ENCODE assay signal across 1 cellular context in genomic region chr22:38755911-38756532, GRCh38.
TF ChIP-seq lines count a peak whose summit lies in the region.

A gene with protein sequence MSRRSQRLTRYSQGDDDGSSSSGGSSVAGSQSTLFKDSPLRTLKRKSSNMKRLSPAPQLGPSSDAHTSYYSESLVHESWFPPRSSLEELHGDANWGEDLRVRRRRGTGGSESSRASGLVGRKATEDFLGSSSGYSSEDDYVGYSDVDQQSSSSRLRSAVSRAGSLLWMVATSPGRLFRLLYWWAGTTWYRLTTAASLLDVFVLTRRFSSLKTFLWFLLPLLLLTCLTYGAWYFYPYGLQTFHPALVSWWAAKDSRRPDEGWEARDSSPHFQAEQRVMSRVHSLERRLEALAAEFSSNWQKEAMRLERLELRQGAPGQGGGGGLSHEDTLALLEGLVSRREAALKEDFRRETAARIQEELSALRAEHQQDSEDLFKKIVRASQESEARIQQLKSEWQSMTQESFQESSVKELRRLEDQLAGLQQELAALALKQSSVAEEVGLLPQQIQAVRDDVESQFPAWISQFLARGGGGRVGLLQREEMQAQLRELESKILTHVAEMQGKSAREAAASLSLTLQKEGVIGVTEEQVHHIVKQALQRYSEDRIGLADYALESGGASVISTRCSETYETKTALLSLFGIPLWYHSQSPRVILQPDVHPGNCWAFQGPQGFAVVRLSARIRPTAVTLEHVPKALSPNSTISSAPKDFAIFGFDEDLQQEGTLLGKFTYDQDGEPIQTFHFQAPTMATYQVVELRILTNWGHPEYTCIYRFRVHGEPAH (minus strand): TSS chr22:38755998. CDS start chr22:38752628, 3,370 bp downstream.

TF ChIP-seq in HepG2, 621 proteins besides CTCF, POLR2A, EP300 and RAD21 (continued from another document and continues in another):
- TF ChIP-seq NFYB (CRISPR knock-in tag; IDR thresholded peaks at IDR 0.05) (peak; percentile 86), ZBTB42 (CRISPR knock-in tag; IDR thresholded peaks at IDR 0.05) (0 out of 2 replicates have a peak, but pooled peaks have one; percentile 68), ZNF629 (CRISPR knock-in tag; conservative IDR thresholded peaks at IDR 0.05) (peak; percentile 77), ZNF34 (CRISPR knock-in tag; IDR thresholded peaks at IDR 0.05; ENCODE audit: borderline replicate concordance) (no peak), SP140L (CRISPR knock-in tag; IDR thresholded peaks at IDR 0.05; ENCODE audit: borderline replicate concordance) (no peak), SP2 (CRISPR knock-in tag; IDR thresholded peaks at IDR 0.05) (peak; percentile 89), ZMYM4 (CRISPR knock-in tag; IDR thresholded peaks at IDR 0.05) (0 out of 2 replicates have a peak, but pooled peaks have one; percentile 46), RAD51 (IDR thresholded peaks at IDR 0.05; ENCODE audit: borderline replicate concordance) (no peak), KLF9 (CRISPR knock-in tag; IDR thresholded peaks at IDR 0.05; ENCODE audit: low read depth) (no peak), KMT2A (CRISPR knock-in tag; IDR thresholded peaks at IDR 0.05) (no peak), ZNF83 (CRISPR knock-in tag; IDR thresholded peaks at IDR 0.05; ENCODE audit: borderline replicate concordance) (0 out of 2 replicates have a peak, but pooled peaks have one; percentile 45), PHF21A (CRISPR knock-in tag; IDR thresholded peaks at IDR 0.05) (peak; percentile 34; the same call in 1 of the 2 replicates), MXD3 (CRISPR knock-in tag; IDR thresholded peaks at IDR 0.05) (0 out of 2 replicates have a peak, but pooled peaks have one; percentile 15), PREB (CRISPR knock-in tag; IDR thresholded peaks at IDR 0.05) (no peak), SP5 (CRISPR knock-in tag; IDR thresholded peaks at IDR 0.05; ENCODE audit: borderline replicate concordance, low read depth) (peak; percentile 48; the same call in 1 of the 2 replicates), ZFP62 (CRISPR knock-in tag; IDR thresholded peaks at IDR 0.05) (no peak), SP1 (IDR thresholded peaks at IDR 0.05) (no peak), SP1 (CRISPR knock-in tag; IDR thresholded peaks at IDR 0.05) (peak; percentile 91), SALL2 (CRISPR knock-in tag; IDR thresholded peaks at IDR 0.05) (0 out of 2 replicates have a peak, but pooled peaks have one; percentile 5), HMGA1 (CRISPR knock-in tag; conservative IDR thresholded peaks at IDR 0.05) (no peak), EED (CRISPR knock-in tag; IDR thresholded peaks at IDR 0.05) (no peak), ARHGAP35 (CRISPR knock-in tag; IDR thresholded peaks at IDR 0.05; ENCODE audit: borderline replicate concordance) (no peak), ZNF460 (CRISPR knock-in tag; IDR thresholded peaks at IDR 0.05; ENCODE audit: borderline replicate concordance) (no peak), ARNT (IDR thresholded peaks at IDR 0.05) (no peak), ADNP (CRISPR knock-in tag; IDR thresholded peaks at IDR 0.05) (no peak), ZNF274 (CRISPR knock-in tag; IDR thresholded peaks at IDR 0.05) (peak; percentile 37; the same call in 1 of the 2 replicates), CREB1 (IDR thresholded peaks at IDR 0.05) (peak; percentile 38; the same call in 1 of the 2 replicates), CREB1 (CRISPR knock-in tag; IDR thresholded peaks at IDR 0.05) (no peak), KDM5A (IDR thresholded peaks at IDR 0.05; ENCODE audit: borderline replicate concordance, low read length) (peak; percentile 31; the same call in 1 of the 2 replicates), FOXK1 (CRISPR knock-in tag; IDR thresholded peaks at IDR 0.05; ENCODE audit: borderline replicate concordance, low read depth) (no peak; the same call in 1 of the 2 replicates), THAP8 (CRISPR knock-in tag; IDR thresholded peaks at IDR 0.05; ENCODE audit: borderline replicate concordance) (no peak), ARID5B (CRISPR knock-in tag; IDR thresholded peaks at IDR 0.05) (0 out of 2 replicates have a peak, but pooled peaks have one; percentile 17), KDM6A (CRISPR knock-in tag; IDR thresholded peaks at IDR 0.05; ENCODE audit: low read depth) (no peak), ZNF264 (CRISPR knock-in tag; IDR thresholded peaks at IDR 0.05) (no peak), MXD4 (CRISPR knock-in tag; IDR thresholded peaks at IDR 0.05) (no peak), FOXO1 (CRISPR knock-in tag; IDR thresholded peaks at IDR 0.05) (0 out of 2 replicates have a peak, but pooled peaks have one; percentile 9), GABPB1 (CRISPR knock-in tag; IDR thresholded peaks at IDR 0.05) (peak; percentile 0; the same call in 1 of the 2 replicates), HIVEP1 (CRISPR knock-in tag; IDR thresholded peaks at IDR 0.05) (0 out of 2 replicates have a peak, but pooled peaks have one; percentile 14), ATF1 (CRISPR knock-in tag; IDR thresholded peaks at IDR 0.05) (no peak), ZNF891 (CRISPR knock-in tag; IDR thresholded peaks at IDR 0.05) (0 out of 2 replicates have a peak, but pooled peaks have one; percentile 29), ZNF205 (CRISPR knock-in tag; IDR thresholded peaks at IDR 0.05) (peak; percentile 15; the same call in 1 of the 2 replicates), CEBPB (IDR thresholded peaks at IDR 0.05; ENCODE audit: borderline replicate concordance, low read depth, low read length) (peak; percentile 35; the same call in 1 of the 2 replicates), CSRNP2 (CRISPR knock-in tag; conservative IDR thresholded peaks at IDR 0.05; ENCODE audit: low read depth) (no peak), ZNF550 (CRISPR knock-in tag; IDR thresholded peaks at IDR 0.05; ENCODE audit: borderline replicate concordance) (0 out of 2 replicates have a peak, but pooled peaks have one; percentile 33), SMAD9 (CRISPR knock-in tag; IDR thresholded peaks at IDR 0.05) (no peak), FOXJ3 (CRISPR knock-in tag; IDR thresholded peaks at IDR 0.05; ENCODE audit: borderline replicate concordance) (no peak), ZNF10 (CRISPR knock-in tag; IDR thresholded peaks at IDR 0.05; ENCODE audit: borderline replicate concordance, low read depth) (no peak), TCF12 (IDR thresholded peaks at IDR 0.05) (no peak), TCF12 (CRISPR knock-in tag; IDR thresholded peaks at IDR 0.05) (no peak), ZNF329 (CRISPR knock-in tag; IDR thresholded peaks at IDR 0.05; ENCODE audit: low read depth) (0 out of 2 replicates have a peak, but pooled peaks have one; percentile 16), ZNF430 (CRISPR knock-in tag; IDR thresholded peaks at IDR 0.05) (no peak), FOXK2 (IDR thresholded peaks at IDR 0.05) (no peak), MIER2 (CRISPR knock-in tag; IDR thresholded peaks at IDR 0.05) (no peak)
- TF ChIP-seq, protein P1, sequence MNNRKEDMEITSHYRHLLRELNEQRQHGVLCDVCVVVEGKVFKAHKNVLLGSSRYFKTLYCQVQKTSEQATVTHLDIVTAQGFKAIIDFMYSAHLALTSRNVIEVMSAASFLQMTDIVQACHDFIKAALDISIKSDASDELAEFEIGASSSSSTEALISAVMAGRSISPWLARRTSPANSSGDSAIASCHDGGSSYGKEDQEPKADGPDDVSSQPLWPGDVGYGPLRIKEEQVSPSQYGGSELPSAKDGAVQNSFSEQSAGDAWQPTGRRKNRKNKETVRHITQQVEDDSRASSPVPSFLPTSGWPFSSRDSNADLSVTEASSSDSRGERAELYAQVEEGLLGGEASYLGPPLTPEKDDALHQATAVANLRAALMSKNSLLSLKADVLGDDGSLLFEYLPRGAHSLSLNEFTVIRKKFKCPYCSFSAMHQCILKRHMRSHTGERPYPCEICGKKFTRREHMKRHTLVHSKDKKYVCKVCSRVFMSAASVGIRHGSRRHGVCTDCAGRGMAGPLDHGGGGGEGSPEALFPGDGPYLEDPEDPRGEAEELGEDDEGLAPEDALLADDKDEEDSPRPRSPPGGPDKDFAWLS (CRISPR knock-in tag; IDR thresholded peaks at IDR 0.05; ENCODE audit: borderline replicate concordance): no peak
- TF ChIP-seq, protein P2, sequence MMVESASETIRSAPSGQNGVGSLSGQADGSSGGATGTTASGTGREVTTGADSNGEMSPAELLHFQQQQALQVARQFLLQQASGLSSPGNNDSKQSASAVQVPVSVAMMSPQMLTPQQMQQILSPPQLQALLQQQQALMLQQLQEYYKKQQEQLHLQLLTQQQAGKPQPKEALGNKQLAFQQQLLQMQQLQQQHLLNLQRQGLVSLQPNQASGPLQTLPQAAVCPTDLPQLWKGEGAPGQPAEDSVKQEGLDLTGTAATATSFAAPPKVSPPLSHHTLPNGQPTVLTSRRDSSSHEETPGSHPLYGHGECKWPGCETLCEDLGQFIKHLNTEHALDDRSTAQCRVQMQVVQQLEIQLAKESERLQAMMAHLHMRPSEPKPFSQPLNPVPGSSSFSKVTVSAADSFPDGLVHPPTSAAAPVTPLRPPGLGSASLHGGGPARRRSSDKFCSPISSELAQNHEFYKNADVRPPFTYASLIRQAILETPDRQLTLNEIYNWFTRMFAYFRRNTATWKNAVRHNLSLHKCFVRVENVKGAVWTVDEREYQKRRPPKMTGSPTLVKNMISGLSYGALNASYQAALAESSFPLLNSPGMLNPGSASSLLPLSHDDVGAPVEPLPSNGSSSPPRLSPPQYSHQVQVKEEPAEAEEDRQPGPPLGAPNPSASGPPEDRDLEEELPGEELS (CRISPR knock-in tag; IDR thresholded peaks at IDR 0.05): 0 out of 2 replicates have a peak, but pooled peaks have one; percentile 14
- TF ChIP-seq, protein P3, sequence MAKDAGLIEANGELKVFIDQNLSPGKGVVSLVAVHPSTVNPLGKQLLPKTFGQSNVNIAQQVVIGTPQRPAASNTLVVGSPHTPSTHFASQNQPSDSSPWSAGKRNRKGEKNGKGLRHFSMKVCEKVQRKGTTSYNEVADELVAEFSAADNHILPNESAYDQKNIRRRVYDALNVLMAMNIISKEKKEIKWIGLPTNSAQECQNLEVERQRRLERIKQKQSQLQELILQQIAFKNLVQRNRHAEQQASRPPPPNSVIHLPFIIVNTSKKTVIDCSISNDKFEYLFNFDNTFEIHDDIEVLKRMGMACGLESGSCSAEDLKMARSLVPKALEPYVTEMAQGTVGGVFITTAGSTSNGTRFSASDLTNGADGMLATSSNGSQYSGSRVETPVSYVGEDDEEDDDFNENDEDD (CRISPR knock-in tag; IDR thresholded peaks at IDR 0.05; ENCODE audit: borderline replicate concordance): no peak; the same call in 1 of the 2 replicates
- TF ChIP-seq, protein P4, sequence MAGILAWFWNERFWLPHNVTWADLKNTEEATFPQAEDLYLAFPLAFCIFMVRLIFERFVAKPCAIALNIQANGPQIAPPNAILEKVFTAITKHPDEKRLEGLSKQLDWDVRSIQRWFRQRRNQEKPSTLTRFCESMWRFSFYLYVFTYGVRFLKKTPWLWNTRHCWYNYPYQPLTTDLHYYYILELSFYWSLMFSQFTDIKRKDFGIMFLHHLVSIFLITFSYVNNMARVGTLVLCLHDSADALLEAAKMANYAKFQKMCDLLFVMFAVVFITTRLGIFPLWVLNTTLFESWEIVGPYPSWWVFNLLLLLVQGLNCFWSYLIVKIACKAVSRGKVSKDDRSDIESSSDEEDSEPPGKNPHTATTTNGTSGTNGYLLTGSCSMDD (CRISPR knock-in tag; IDR thresholded peaks at IDR 0.05): no peak
